Comparison of ENCODE assay signal across 10 cellular contexts in the genomic region with DNA sequence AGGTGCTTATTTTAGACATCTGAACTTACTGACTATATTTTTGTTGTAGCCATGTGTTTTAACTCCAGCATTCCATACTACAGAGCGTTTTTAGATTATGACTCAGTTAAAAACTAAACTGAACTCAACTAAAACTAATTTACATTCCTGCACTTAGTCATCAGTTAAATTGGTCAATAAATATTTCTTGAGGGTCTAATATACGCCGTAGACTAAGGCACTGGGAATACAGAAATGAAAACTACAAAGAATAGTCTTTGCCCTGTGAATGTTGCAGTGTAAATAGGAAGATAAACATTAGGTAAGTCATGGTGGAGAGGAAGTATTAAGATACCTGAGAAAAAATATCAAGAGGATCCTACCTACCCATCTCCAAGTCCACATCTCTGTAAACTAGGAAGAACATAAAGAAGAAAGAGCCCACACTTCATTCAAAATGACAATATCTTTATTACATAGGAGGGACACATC. TPM values are rescaled to one million over a fixed set of nuclear protein-coding genes. Genes with fewer than 3 reads are reported as not detected.
DNase-seq lines count a peak whose midpoint lies in the region; ATAC-seq, FAIRE-seq and TF ChIP-seq lines count a peak whose summit lies in the region.
"Had no signal": no experiment of that assay in that cellular context is flagged by ENCODE, and none has a peak within 500 bp of the region (broad histone marks: within the 10 kb centered on the region; RNA-seq: fewer than 3 reads in every experiment).

No MANE protein-coding gene starts in this region.

- peak overlapping the region; percentile 64 for H3K4me2 ChIP-seq in GM12878 (ENCODE audit: control insufficient read depth, insufficient read depth)

- no peak overlapping the region; the same call in 1 of the 2 replicates for H2AFZ ChIP-seq in GM12878 (ENCODE audit: control insufficient read depth, low read depth, low read length)

- POLR2A ChIA-PET in GM12878 (lab: Charles Lee), result no interaction called here

- WGBS in GM12878 (ENCODE audit: insufficient coverage, insufficient replicate concordance, low lambda C conversion rate, missing lambda C conversion rate), result 1% methylated on average over 3 of the region's 3 CpGs

- CTCF ChIA-PET in GM12878 (lab: Yijun Ruan, JAX), result no interaction called here

- peaks cover 35% of the 10 kb centered on the region for H3K4me1 Mint-ChIP-seq in type B pancreatic cell (ENCODE audit: unreplicated experiment)

- in situ Hi-C loops in GM12878 (cut with MboI), result no loop called here

- no TSS peak for BruUV-seq in GM12878 (replicated peaks; lab: Mats Ljungman, UMichigan)

- H3K4me1 ChIP-seq in GM12878 (ENCODE audit: control insufficient read depth, insufficient read depth, low read length), result peaks cover 17% of the 10 kb centered on the region
- peaks cover 38 to 66% of the 10 kb centered on the region in 2 donors for H3K4me1 ChIP-seq in left lung

- H3K79me2 ChIP-seq in GM12878 (ENCODE audit: control insufficient read depth, insufficient read depth, low read length), result no peaks in the 10 kb centered on the region

- H3K9me3 ChIP-seq in GM12878 (replicated peaks; ENCODE audit: control insufficient read depth, insufficient read depth, low read length), result no peaks in the 10 kb centered on the region; the same call in 1 of the 3 replicates
- H3K9me3 ChIP-seq in left lung, result no peaks in the 10 kb centered on the region

- no peak for TF ChIP-seq EP300 in GM12878 (IDR thresholded peaks at IDR 0.05; ENCODE audit: borderline replicate concordance in 1 of 2, control insufficient read depth in 1 of 2, low read depth in 2 of 2, low read length in 2 of 2)

- no peak overlapping the region for H3K27ac ChIP-seq in GM12878 (ENCODE audit: control insufficient read depth, insufficient read depth)
- peak overlapping the region; percentile 11 to 58 for H3K27ac ChIP-seq in left lung

- TF ChIP-seq CTCF in GM12878 (IDR thresholded peaks at IDR 0.05 in 2 of 3, conservative IDR thresholded peaks at IDR 0.05 in 1 of 3; ENCODE audit: control insufficient read depth in 2 of 3, extremely low read depth in 1 of 3, insufficient read depth in 1 of 3, low read depth in 3 of 3, low read length in 3 of 3), result no peak
- TF ChIP-seq CTCF in left lung (IDR thresholded peaks at IDR 0.05), result no peak
- no peak for TF ChIP-seq CTCF in type B pancreatic cell (conservative IDR thresholded peaks at IDR 0.05)
- no peak for TF ChIP-seq CTCF in GM20000 (IDR thresholded peaks at IDR 0.05; ENCODE audit: extremely low read depth, missing control alignments)

- no peak; the same call in 2 of the 3 replicates for ATAC-seq in GM12878
- peak; percentile 46 for ATAC-seq in left lung
- no peak for ATAC-seq in HG03159 (IDR thresholded peaks at IDR 0.05; ENCODE audit: unreplicated experiment)
- no peak for ATAC-seq in HG03520 (IDR thresholded peaks at IDR 0.05; ENCODE audit: unreplicated experiment)

- intact Hi-C loops in GM12878 (cut with micrococcal nuclease; ENCODE audit: unreplicated experiment) (no loop called here), left lung (cut with DNase I) (no loop called here)

- no peak for TF ChIP-seq RAD21 in GM12878 (IDR thresholded peaks at IDR 0.05; ENCODE audit: insufficient read depth, low read depth, low read length)

- no peaks in the 10 kb centered on the region for H3K36me3 ChIP-seq in GM12878 (ENCODE audit: control insufficient read depth in 2 of 2, insufficient read depth in 2 of 2, low read length in 1 of 2)
- H3K36me3 ChIP-seq in left lung, result peaks cover 0 to 12% of the 10 kb centered on the region in 2 donors

- H4K20me1 ChIP-seq in GM12878 (ENCODE audit: control insufficient read depth, insufficient read depth), result no peaks in the 10 kb centered on the region

- RAD21 ChIA-PET in GM12878 (lab: Charles Lee; ENCODE audit: unreplicated experiment), result no interaction called here

- no peak for TF ChIP-seq POLR2A in GM12878 (IDR thresholded peaks at IDR 0.05; ENCODE audit: low read depth, low read length)

- H3K27me3 ChIP-seq in GM12878 (replicated peaks in 1 of 2; ENCODE audit: control insufficient read depth in 2 of 2, insufficient read depth in 2 of 2, low read length in 1 of 2), result no peaks in the 10 kb centered on the region
- no peaks in the 10 kb centered on the region for H3K27me3 ChIP-seq in left lung

- H3K4me3 Mint-ChIP-seq in type B pancreatic cell, result peak overlapping the region; percentile 12
- H3K4me3 Mint-ChIP-seq: activated T-cell treated with anti-CD3 and anti-CD28 coated beads, Interleukin-2, amount 50 U/mL, for 24 hours; endodermal cell had no signal

- no peak overlapping the region for H3K9ac ChIP-seq in GM12878 (ENCODE audit: control insufficient read depth, insufficient read depth, low read length)

- no peak overlapping the region for H3K4me3 ChIP-seq in GM12878
- no peak overlapping the region for H3K4me3 ChIP-seq in left lung

- no peaks in the 10 kb centered on the region for H3K27me3 Mint-ChIP-seq in type B pancreatic cell
- H3K27me3 Mint-ChIP-seq: activated T-cell treated with anti-CD3 and anti-CD28 coated beads, Interleukin-2, amount 50 U/mL, for 24 hours had no signal

- DNase-seq in HS-5 (ENCODE audit: low read depth), result peak; percentile 53
- no peak for DNase-seq in GM12878 (ENCODE audit: low read depth, low spot score)
- DNase-seq in left lung, result no peak
- no peak for DNase-seq in type B pancreatic cell (ENCODE audit: extremely low spot score, unreplicated experiment)
- DNase-seq in GM20000 (ENCODE audit: low spot score), result no peak
- DNase-seq: activated T-cell treated with anti-CD3 and anti-CD28 coated beads, Interleukin-2, amount 50 U/mL, for 24 hours; endodermal cell; NCI-H187 treated with DMSO at 0.1 percent for 48 hours had no signal

- H3K36me3 Mint-ChIP-seq in type B pancreatic cell, result peaks cover 28% of the 10 kb centered on the region

- SMC1A ChIA-PET in GM12878 (lab: Charles Lee; ENCODE audit: uncharacterized antibody, unreplicated experiment), result no interaction called here

- H3K9me3 Mint-ChIP-seq in type B pancreatic cell, result peaks cover 10% of the 10 kb centered on the region
- H3K9me3 Mint-ChIP-seq: endodermal cell had no signal

- FAIRE-seq in GM12878 (lab: Jason Lieb, UNC), result peak; percentile 44

- peak overlapping the region; percentile 77 for H3K27ac Mint-ChIP-seq in type B pancreatic cell
- H3K27ac Mint-ChIP-seq: activated T-cell treated with anti-CD3 and anti-CD28 coated beads, Interleukin-2, amount 50 U/mL, for 24 hours; endodermal cell had no signal

TF ChIP-seq in GM12878, 131 proteins besides CTCF, POLR2A, EP300 and RAD21:
- TF ChIP-seq ZNF622 (IDR thresholded peaks at IDR 0.05) (no peak), SUZ12 (IDR thresholded peaks at IDR 0.05; ENCODE audit: unreplicated experiment) (no peak), MTA3 (IDR thresholded peaks at IDR 0.05; ENCODE audit: borderline replicate concordance, low read length) (no peak), SRF (IDR thresholded peaks at IDR 0.05; ENCODE audit: low read depth in 2 of 2, low read length in 2 of 2) (no peak), YY1 (IDR thresholded peaks at IDR 0.05; ENCODE audit: low read depth, low read length) (no peak), NFIC (IDR thresholded peaks at IDR 0.05; ENCODE audit: low read depth, low read length) (no peak), JUNB (IDR thresholded peaks at IDR 0.05) (peak; percentile 11; the same call in 1 of the 2 replicates), BMI1 (IDR thresholded peaks at IDR 0.05; ENCODE audit: borderline replicate concordance) (no peak)

RNA-seq across cellular contexts. Expression of a gene that starts 52.7 kb away (rescaled TPM):
- 32.9 and 34.6 TPM in 2 replicates for total RNA-seq in GM12878 (2013; cell fraction: nucleolus; rRNA removed)
- 7.0 TPM in 2 replicates for total RNA-seq in GM12878 (2014; rRNA removed)
- total RNA-seq in GM12878 (2014; rRNA removed; fragmentation: Illumina TruSeq; extraction: Trizol), result 6.3 and 7.7 TPM in 2 replicates
- 6.6 and 7.6 TPM in 2 replicates for total RNA-seq in GM12878 (2021)
- polyA plus RNA-seq in GM12878 (2011; ENCODE audit: low read depth), result 2.8 TPM
- polyA plus RNA-seq in GM12878 (2011; rRNA removed), result 6.4 and 7.6 TPM in 2 replicates
- 4.7 and 7.0 TPM in 2 replicates for polyA plus RNA-seq in GM12878 (2011; cell fraction: cytosol; rRNA removed)
- 5.3 and 5.7 TPM in 2 replicates for polyA plus RNA-seq in GM12878 (2011; cell fraction: nucleus; rRNA removed)
- 5.3 TPM in 2 replicates for polyA plus RNA-seq in GM12878 (2012)
- 5.0 and 5.6 TPM in 2 replicates for polyA plus RNA-seq in GM12878 (2014; fragmentation: Illumina TruSeq; extraction: Trizol)
- 1 to 10 TPM; 1.6 to 2.1 TPM for polyA plus RNA-seq in GM12878 (2014; fragmentation: Nextera tagmentation; extraction: Ambion mirVana)
- 1.7 and 2.9 TPM in 2 replicates for polyA plus RNA-seq in GM12878 (2014; rRNA removed)
- polyA plus RNA-seq in GM12878 (2016; fragmentation: Nextera tagmentation; extraction: Ambion mirVana), result 1 to 10 TPM; 9.6 to 9.7 TPM
- polyA minus RNA-seq in GM12878 (2011; rRNA and poly(A)+ RNA removed), result 19.7 and 30.4 TPM in 2 replicates
- polyA minus RNA-seq in GM12878 (2011; cell fraction: cytosol; rRNA and poly(A)+ RNA removed), result 6.4 and 10.2 TPM in 2 replicates
- 7.4 and 10.0 TPM in 2 replicates for polyA minus RNA-seq in GM12878 (2011; cell fraction: nucleus; rRNA and poly(A)+ RNA removed)
- total RNA-seq in left lung, result 10 to 100 TPM; 75.9 to 86.3 TPM
- total RNA-seq in type B pancreatic cell (ENCODE audit: low replicate concordance), result 43.7 and 81.7 TPM in 2 replicates
